ENCODE assay signal across 1 cellular context in the genomic region with DNA sequence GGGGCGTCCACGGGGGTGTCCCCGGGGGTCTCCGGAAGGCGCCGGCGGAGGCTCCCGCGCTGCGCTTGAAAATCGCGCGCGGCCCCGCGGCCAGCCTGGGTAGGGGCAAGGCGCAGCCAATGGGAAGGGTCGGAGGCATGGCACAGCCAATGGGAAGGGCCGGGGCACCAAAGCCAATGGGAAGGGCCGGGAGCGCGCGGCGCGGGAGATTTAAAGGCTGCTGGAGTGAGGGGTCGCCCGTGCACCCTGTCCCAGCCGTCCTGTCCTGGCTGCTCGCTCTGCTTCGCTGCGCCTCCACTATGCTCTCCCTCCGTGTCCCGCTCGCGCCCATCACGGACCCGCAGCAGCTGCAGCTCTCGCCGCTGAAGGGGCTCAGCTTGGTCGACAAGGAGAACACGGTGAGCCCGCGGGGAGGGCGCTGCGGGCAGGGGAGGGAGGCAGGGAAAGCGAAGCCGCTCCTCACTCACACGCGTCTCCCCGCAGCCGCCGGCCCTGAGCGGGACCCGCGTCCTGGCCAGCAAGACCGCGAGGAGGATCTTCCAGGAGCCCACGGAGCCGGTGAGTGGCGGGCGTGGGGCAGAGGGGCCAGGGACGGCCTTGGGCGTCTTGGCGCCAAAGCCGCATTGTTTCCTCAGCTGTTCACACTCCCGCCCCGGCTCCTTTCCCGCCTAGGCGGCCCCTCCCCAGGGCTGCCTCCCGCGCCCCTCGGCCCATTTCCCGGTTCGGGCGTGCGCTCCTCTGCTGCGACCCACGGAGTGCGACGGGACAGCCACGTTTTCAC.
TF ChIP-seq lines count a peak whose summit lies in the region.

A gene (plus strand): TSS at position 240 of the 781 bp plus-strand sequence. CDS start 60 bp downstream, at position 300.

TF ChIP-seq in HepG2, 621 proteins besides CTCF, POLR2A, EP300 and RAD21 (continued from another document and continues in another):
- TF ChIP-seq, protein P1, sequence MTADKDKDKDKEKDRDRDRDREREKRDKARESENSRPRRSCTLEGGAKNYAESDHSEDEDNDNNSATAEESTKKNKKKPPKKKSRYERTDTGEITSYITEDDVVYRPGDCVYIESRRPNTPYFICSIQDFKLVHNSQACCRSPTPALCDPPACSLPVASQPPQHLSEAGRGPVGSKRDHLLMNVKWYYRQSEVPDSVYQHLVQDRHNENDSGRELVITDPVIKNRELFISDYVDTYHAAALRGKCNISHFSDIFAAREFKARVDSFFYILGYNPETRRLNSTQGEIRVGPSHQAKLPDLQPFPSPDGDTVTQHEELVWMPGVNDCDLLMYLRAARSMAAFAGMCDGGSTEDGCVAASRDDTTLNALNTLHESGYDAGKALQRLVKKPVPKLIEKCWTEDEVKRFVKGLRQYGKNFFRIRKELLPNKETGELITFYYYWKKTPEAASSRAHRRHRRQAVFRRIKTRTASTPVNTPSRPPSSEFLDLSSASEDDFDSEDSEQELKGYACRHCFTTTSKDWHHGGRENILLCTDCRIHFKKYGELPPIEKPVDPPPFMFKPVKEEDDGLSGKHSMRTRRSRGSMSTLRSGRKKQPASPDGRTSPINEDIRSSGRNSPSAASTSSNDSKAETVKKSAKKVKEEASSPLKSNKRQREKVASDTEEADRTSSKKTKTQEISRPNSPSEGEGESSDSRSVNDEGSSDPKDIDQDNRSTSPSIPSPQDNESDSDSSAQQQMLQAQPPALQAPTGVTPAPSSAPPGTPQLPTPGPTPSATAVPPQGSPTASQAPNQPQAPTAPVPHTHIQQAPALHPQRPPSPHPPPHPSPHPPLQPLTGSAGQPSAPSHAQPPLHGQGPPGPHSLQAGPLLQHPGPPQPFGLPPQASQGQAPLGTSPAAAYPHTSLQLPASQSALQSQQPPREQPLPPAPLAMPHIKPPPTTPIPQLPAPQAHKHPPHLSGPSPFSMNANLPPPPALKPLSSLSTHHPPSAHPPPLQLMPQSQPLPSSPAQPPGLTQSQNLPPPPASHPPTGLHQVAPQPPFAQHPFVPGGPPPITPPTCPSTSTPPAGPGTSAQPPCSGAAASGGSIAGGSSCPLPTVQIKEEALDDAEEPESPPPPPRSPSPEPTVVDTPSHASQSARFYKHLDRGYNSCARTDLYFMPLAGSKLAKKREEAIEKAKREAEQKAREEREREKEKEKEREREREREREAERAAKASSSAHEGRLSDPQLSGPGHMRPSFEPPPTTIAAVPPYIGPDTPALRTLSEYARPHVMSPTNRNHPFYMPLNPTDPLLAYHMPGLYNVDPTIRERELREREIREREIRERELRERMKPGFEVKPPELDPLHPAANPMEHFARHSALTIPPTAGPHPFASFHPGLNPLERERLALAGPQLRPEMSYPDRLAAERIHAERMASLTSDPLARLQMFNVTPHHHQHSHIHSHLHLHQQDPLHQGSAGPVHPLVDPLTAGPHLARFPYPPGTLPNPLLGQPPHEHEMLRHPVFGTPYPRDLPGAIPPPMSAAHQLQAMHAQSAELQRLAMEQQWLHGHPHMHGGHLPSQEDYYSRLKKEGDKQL (CRISPR knock-in tag; IDR thresholded peaks at IDR 0.05; ENCODE audit: low read depth): no peak
- TF ChIP-seq MXD4 (CRISPR knock-in tag; IDR thresholded peaks at IDR 0.05): peak; percentile 99
- TF ChIP-seq EED (CRISPR knock-in tag; IDR thresholded peaks at IDR 0.05): no peak; the same call in 1 of the 2 replicates
- TF ChIP-seq ZFYVE20 (CRISPR knock-in tag; IDR thresholded peaks at IDR 0.05; ENCODE audit: borderline replicate concordance, low read depth): peak; percentile 99
- TF ChIP-seq KLF13 (CRISPR knock-in tag; IDR thresholded peaks at IDR 0.05): no peak
- TF ChIP-seq SIX4 (CRISPR knock-in tag; IDR thresholded peaks at IDR 0.05): no peak; the same call in 1 of the 2 replicates
- peak; percentile 79; the same call in 1 of the 2 replicates for TF ChIP-seq ZNF766 (CRISPR knock-in tag; IDR thresholded peaks at IDR 0.05; ENCODE audit: borderline replicate concordance)
- no peak for TF ChIP-seq CEBPG (CRISPR knock-in tag; IDR thresholded peaks at IDR 0.05)
- peak; percentile 75 for TF ChIP-seq JARID2 (CRISPR knock-in tag; IDR thresholded peaks at IDR 0.05; ENCODE audit: insufficient replicate concordance)
- TF ChIP-seq JUN (CRISPR knock-in tag; IDR thresholded peaks at IDR 0.05): 0 out of 2 replicates have a peak, but pooled peaks have one; percentile 33
- TF ChIP-seq ZC3H4 (CRISPR knock-in tag; IDR thresholded peaks at IDR 0.05; ENCODE audit: borderline replicate concordance): peak; percentile 58; the same call in 1 of the 2 replicates
- TF ChIP-seq, protein P2, sequence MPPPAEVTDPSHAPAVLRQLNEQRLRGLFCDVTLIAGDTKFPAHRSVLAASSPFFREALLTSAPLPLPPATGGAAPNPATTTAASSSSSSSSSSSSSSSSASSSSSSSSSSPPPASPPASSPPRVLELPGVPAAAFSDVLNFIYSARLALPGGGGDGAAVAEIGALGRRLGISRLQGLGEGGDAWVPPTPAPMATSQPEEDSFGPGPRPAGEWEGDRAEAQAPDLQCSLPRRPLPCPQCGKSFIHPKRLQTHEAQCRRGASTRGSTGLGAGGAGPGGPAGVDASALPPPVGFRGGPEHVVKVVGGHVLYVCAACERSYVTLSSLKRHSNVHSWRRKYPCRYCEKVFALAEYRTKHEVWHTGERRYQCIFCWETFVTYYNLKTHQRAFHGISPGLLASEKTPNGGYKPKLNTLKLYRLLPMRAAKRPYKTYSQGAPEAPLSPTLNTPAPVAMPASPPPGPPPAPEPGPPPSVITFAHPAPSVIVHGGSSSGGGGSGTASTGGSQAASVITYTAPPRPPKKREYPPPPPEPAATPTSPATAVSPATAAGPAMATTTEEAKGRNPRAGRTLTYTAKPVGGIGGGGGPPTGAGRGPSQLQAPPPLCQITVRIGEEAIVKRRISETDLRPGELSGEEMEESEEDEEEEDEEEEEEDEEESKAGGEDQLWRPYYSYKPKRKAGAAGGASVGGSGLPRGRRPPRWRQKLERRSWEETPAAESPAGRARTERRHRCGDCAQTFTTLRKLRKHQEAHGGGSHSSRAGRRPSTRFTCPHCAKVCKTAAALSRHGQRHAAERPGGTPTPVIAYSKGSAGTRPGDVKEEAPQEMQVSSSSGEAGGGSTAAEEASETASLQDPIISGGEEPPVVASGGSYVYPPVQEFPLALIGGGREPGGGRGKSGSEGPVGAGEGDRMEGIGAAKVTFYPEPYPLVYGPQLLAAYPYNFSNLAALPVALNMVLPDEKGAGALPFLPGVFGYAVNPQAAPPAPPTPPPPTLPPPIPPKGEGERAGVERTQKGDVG (CRISPR knock-in tag; IDR thresholded peaks at IDR 0.05; ENCODE audit: borderline replicate concordance): no peak; the same call in 1 of the 2 replicates
- no peak for TF ChIP-seq ZSCAN30 (CRISPR knock-in tag; IDR thresholded peaks at IDR 0.05)
- TF ChIP-seq, protein P3, sequence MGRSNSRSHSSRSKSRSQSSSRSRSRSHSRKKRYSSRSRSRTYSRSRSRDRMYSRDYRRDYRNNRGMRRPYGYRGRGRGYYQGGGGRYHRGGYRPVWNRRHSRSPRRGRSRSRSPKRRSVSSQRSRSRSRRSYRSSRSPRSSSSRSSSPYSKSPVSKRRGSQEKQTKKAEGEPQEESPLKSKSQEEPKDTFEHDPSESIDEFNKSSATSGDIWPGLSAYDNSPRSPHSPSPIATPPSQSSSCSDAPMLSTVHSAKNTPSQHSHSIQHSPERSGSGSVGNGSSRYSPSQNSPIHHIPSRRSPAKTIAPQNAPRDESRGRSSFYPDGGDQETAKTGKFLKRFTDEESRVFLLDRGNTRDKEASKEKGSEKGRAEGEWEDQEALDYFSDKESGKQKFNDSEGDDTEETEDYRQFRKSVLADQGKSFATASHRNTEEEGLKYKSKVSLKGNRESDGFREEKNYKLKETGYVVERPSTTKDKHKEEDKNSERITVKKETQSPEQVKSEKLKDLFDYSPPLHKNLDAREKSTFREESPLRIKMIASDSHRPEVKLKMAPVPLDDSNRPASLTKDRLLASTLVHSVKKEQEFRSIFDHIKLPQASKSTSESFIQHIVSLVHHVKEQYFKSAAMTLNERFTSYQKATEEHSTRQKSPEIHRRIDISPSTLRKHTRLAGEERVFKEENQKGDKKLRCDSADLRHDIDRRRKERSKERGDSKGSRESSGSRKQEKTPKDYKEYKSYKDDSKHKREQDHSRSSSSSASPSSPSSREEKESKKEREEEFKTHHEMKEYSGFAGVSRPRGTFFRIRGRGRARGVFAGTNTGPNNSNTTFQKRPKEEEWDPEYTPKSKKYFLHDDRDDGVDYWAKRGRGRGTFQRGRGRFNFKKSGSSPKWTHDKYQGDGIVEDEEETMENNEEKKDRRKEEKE (IDR thresholded peaks at IDR 0.05): no peak
- TF ChIP-seq IKZF4 (CRISPR knock-in tag; IDR thresholded peaks at IDR 0.05; ENCODE audit: borderline replicate concordance, low read depth, not compliant biosample characterization): no peak
- TF ChIP-seq ZNF75D (CRISPR knock-in tag; IDR thresholded peaks at IDR 0.05; ENCODE audit: borderline replicate concordance): 0 out of 2 replicates have a peak, but pooled peaks have one; percentile 29
- TF ChIP-seq ZNF746 (CRISPR knock-in tag; IDR thresholded peaks at IDR 0.05): peak; percentile 55; the same call in 1 of the 2 replicates
- TF ChIP-seq, protein P4, sequence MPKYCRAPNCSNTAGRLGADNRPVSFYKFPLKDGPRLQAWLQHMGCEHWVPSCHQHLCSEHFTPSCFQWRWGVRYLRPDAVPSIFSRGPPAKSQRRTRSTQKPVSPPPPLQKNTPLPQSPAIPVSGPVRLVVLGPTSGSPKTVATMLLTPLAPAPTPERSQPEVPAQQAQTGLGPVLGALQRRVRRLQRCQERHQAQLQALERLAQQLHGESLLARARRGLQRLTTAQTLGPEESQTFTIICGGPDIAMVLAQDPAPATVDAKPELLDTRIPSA (CRISPR knock-in tag; IDR thresholded peaks at IDR 0.05; ENCODE audit: borderline replicate concordance): peak; percentile 75; the same call in 1 of the 2 replicates
- peak; percentile 91 for TF ChIP-seq TAF1 (CRISPR knock-in tag; IDR thresholded peaks at IDR 0.05)
- TF ChIP-seq POLR2AphosphoS5 (IDR thresholded peaks at IDR 0.05; ENCODE audit: low read depth, low read length): peak; percentile 91
- TF ChIP-seq, protein P5, sequence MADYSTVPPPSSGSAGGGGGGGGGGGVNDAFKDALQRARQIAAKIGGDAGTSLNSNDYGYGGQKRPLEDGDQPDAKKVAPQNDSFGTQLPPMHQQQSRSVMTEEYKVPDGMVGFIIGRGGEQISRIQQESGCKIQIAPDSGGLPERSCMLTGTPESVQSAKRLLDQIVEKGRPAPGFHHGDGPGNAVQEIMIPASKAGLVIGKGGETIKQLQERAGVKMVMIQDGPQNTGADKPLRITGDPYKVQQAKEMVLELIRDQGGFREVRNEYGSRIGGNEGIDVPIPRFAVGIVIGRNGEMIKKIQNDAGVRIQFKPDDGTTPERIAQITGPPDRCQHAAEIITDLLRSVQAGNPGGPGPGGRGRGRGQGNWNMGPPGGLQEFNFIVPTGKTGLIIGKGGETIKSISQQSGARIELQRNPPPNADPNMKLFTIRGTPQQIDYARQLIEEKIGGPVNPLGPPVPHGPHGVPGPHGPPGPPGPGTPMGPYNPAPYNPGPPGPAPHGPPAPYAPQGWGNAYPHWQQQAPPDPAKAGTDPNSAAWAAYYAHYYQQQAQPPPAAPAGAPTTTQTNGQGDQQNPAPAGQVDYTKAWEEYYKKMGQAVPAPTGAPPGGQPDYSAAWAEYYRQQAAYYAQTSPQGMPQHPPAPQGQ (CRISPR knock-in tag; IDR thresholded peaks at IDR 0.05; ENCODE audit: borderline replicate concordance): no peak; the same call in 1 of the 2 replicates
- TF ChIP-seq SATB2 (CRISPR knock-in tag; IDR thresholded peaks at IDR 0.05): no peak
- TF ChIP-seq HNRNPUL1 (IDR thresholded peaks at IDR 0.05; ENCODE audit: low read depth, low read length): peak; percentile 74
- peak; percentile 63; the same call in 1 of the 2 replicates for TF ChIP-seq SMAD1 (CRISPR knock-in tag; IDR thresholded peaks at IDR 0.05; ENCODE audit: borderline replicate concordance, low read depth)
- TF ChIP-seq, protein P6, sequence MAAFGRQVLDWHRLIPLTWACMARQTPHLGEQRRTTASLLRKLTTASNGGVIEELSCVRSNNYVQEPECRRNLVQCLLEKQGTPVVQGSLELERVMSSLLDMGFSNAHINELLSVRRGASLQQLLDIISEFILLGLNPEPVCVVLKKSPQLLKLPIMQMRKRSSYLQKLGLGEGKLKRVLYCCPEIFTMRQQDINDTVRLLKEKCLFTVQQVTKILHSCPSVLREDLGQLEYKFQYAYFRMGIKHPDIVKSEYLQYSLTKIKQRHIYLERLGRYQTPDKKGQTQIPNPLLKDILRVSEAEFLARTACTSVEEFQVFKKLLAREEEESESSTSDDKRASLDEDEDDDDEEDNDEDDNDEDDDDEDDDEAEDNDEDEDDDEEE (CRISPR knock-in tag; IDR thresholded peaks at IDR 0.05): no peak; the same call in 1 of the 2 replicates
- TF ChIP-seq HNRNPLL (IDR thresholded peaks at IDR 0.05; ENCODE audit: low read depth, low read length, poor library complexity, severe bottlenecking): peak; percentile 25
- TF ChIP-seq HDAC6 (IDR thresholded peaks at IDR 0.05; ENCODE audit: low read depth, low read length): no peak
- TF ChIP-seq, protein P7, sequence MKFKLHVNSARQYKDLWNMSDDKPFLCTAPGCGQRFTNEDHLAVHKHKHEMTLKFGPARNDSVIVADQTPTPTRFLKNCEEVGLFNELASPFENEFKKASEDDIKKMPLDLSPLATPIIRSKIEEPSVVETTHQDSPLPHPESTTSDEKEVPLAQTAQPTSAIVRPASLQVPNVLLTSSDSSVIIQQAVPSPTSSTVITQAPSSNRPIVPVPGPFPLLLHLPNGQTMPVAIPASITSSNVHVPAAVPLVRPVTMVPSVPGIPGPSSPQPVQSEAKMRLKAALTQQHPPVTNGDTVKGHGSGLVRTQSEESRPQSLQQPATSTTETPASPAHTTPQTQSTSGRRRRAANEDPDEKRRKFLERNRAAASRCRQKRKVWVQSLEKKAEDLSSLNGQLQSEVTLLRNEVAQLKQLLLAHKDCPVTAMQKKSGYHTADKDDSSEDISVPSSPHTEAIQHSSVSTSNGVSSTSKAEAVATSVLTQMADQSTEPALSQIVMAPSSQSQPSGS (CRISPR knock-in tag; IDR thresholded peaks at IDR 0.05): peak; percentile 44; the same call in 1 of the 2 replicates
- peak; percentile 99 for TF ChIP-seq ZNF253 (CRISPR knock-in tag; IDR thresholded peaks at IDR 0.05; ENCODE audit: borderline replicate concordance)
- peak; percentile 94; the same call in 1 of the 2 replicates for TF ChIP-seq NRL (CRISPR knock-in tag; IDR thresholded peaks at IDR 0.05; ENCODE audit: borderline replicate concordance)
- TF ChIP-seq, protein P8, sequence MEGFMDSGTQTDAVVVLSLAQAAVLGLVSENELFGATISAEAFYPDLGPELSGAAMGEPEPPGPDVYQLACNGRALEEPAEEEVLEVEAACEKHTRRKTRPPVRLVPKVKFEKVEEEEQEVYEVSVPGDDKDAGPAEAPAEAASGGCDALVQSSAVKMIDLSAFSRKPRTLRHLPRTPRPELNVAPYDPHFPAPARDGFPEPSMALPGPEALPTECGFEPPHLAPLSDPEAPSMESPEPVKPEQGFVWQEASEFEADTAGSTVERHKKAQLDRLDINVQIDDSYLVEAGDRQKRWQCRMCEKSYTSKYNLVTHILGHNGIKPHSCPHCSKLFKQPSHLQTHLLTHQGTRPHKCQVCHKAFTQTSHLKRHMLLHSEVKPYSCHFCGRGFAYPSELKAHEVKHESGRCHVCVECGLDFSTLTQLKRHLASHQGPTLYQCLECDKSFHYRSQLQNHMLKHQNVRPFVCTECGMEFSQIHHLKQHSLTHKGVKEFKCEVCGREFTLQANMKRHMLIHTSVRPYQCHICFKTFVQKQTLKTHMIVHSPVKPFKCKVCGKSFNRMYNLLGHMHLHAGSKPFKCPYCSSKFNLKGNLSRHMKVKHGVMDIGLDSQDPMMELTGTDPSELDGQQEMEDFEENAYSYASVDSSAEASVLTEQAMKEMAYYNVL (CRISPR knock-in tag; IDR thresholded peaks at IDR 0.05; ENCODE audit: borderline replicate concordance): peak; percentile 81; the same call in 1 of the 2 replicates
